23 cellular contexts compared by ENCODE assay signal in genomic region chr2:232873292-232873908, GRCh38. TPM values are rescaled to one million over a fixed set of nuclear protein-coding genes. Genes with fewer than 3 reads are reported as not detected.
DNase-seq lines count a peak whose midpoint lies in the region; ATAC-seq and TF ChIP-seq lines count a peak whose summit lies in the region.
"Had no signal": no experiment of that assay in that cellular context is flagged by ENCODE, and none has a peak within 500 bp of the region (broad histone marks: within the 10 kb centered on the region; RNA-seq: fewer than 3 reads in every experiment).

No MANE protein-coding gene starts in this region.

- H3K4me2 ChIP-seq in MM.1S (ENCODE audit: low read depth, low read length), result no peak overlapping the region
- H3K4me2 ChIP-seq: BLaER1 had no signal

- H3K4me1 ChIP-seq in right lobe of liver (peaks cover 0 to 28% (median 7%) of the 10 kb centered on the region in 4 donors), MM.1S (ENCODE audit: low read length) (no peaks in the 10 kb centered on the region)
- H3K4me1 ChIP-seq: prostate gland had no signal

- H3K4me3 Mint-ChIP-seq in activated naive CD4-positive, alpha-beta T cell treated with anti-CD3 and anti-CD28 coated beads, Interleukin-2, amount 10 ng/mL, durations not matched to agents 7 days and 5 days, result no peak overlapping the region
- no peak overlapping the region for H3K4me3 Mint-ChIP-seq in stimulated activated effector memory CD8-positive, alpha-beta T cell treated with anti-CD3 and anti-CD28 coated beads, Interleukin-12 subunit alpha, Interleukin-12 subunit beta, amount 100 ng/mL, for 72 hours
- H3K4me3 Mint-ChIP-seq: activated T-cell treated with anti-CD3 and anti-CD28 coated beads, Interleukin-2, amount 50 U/mL, for 4 hours; mesothelial cell of epicardium; T-helper 17 cell had no signal

- no peaks in the 10 kb centered on the region for H3K79me2 ChIP-seq in MM.1S (ENCODE audit: low read length)

- ATAC-seq in right lobe of liver, result no peak
- ATAC-seq in stimulated activated effector memory CD8-positive, alpha-beta T cell treated with anti-CD3 and anti-CD28 coated beads, Interleukin-12 subunit alpha, Interleukin-12 subunit beta, amount 100 ng/mL, for 72 hours, result no peak
- ATAC-seq: activated T-cell treated with anti-CD3 and anti-CD28 coated beads, Interleukin-2, amount 50 U/mL, for 4 hours; T-helper 17 cell had no signal

- no peak overlapping the region for H2AFZ ChIP-seq in MM.1S (ENCODE audit: low read length)

- no peaks in the 10 kb centered on the region for H3K9me3 Mint-ChIP-seq in activated naive CD4-positive, alpha-beta T cell treated with anti-CD3 and anti-CD28 coated beads, Interleukin-2, amount 10 ng/mL, durations not matched to agents 7 days and 5 days
- H3K9me3 Mint-ChIP-seq in stimulated activated effector memory CD8-positive, alpha-beta T cell treated with anti-CD3 and anti-CD28 coated beads, Interleukin-12 subunit alpha, Interleukin-12 subunit beta, amount 100 ng/mL, for 72 hours, result no peaks in the 10 kb centered on the region
- H3K9me3 Mint-ChIP-seq: activated T-cell treated with anti-CD3 and anti-CD28 coated beads, Interleukin-2, amount 50 U/mL, for 4 hours; mesothelial cell of epicardium had no signal

- WGBS in right lobe of liver (ENCODE audit: insufficient coverage, low coverage, low lambda C conversion rate, missing lambda C conversion rate), result 100% methylated on average over 3 of the region's 14 CpGs

- no peaks in the 10 kb centered on the region for H3K9me3 ChIP-seq in right lobe of liver
- no peaks in the 10 kb centered on the region for H3K9me3 ChIP-seq in MM.1S (replicated peaks; ENCODE audit: insufficient read depth, low read length)
- H3K9me3 ChIP-seq: BLaER1, heart left ventricle, prostate gland, uterus had no signal

- H3K27ac Mint-ChIP-seq in activated naive CD4-positive, alpha-beta T cell treated with anti-CD3 and anti-CD28 coated beads, Interleukin-2, amount 10 ng/mL, durations not matched to agents 7 days and 5 days, result no peak overlapping the region
- H3K27ac Mint-ChIP-seq in stimulated activated effector memory CD8-positive, alpha-beta T cell treated with anti-CD3 and anti-CD28 coated beads, Interleukin-12 subunit alpha, Interleukin-12 subunit beta, amount 100 ng/mL, for 72 hours, result peak overlapping the region; percentile 48
- H3K27ac Mint-ChIP-seq: mesothelial cell of epicardium, T-helper 17 cell had no signal

- no peaks in the 10 kb centered on the region for H3K27me3 ChIP-seq in right lobe of liver
- no peaks in the 10 kb centered on the region for H3K27me3 ChIP-seq in MM.1S (replicated peaks; ENCODE audit: insufficient read depth, low read length)

- H3F3A ChIP-seq in MM.1S (ENCODE audit: insufficient read depth, low read length), result no peaks in the 10 kb centered on the region

- TF ChIP-seq CTCF in right lobe of liver (IDR thresholded peaks at IDR 0.05) (no peak), MM.1S (IDR thresholded peaks at IDR 0.05; ENCODE audit: low read length) (no peak)

- CTCF ChIA-PET in activated naive CD4-positive, alpha-beta T cell treated with anti-CD3 and anti-CD28 coated beads, Interleukin-2, amount 10 ng/mL, durations not matched to agents 7 days and 5 days (lab: Charles Lee), result no interaction called here

- no peaks in the 10 kb centered on the region for H3K9me2 ChIP-seq in MM.1S (replicated peaks; ENCODE audit: insufficient read depth, low read length)

- no peaks in the 10 kb centered on the region for H3K36me3 Mint-ChIP-seq in activated naive CD4-positive, alpha-beta T cell treated with anti-CD3 and anti-CD28 coated beads, Interleukin-2, amount 10 ng/mL, durations not matched to agents 7 days and 5 days
- peaks cover 7% of the 10 kb centered on the region for H3K36me3 Mint-ChIP-seq in stimulated activated effector memory CD8-positive, alpha-beta T cell treated with anti-CD3 and anti-CD28 coated beads, Interleukin-12 subunit alpha, Interleukin-12 subunit beta, amount 100 ng/mL, for 72 hours
- H3K36me3 Mint-ChIP-seq: mesothelial cell of epicardium had no signal

- H3K27me3 Mint-ChIP-seq in activated naive CD4-positive, alpha-beta T cell treated with anti-CD3 and anti-CD28 coated beads, Interleukin-2, amount 10 ng/mL, durations not matched to agents 7 days and 5 days, result peaks cover 42% of the 10 kb centered on the region

- H3K4me1 Mint-ChIP-seq in activated naive CD4-positive, alpha-beta T cell treated with anti-CD3 and anti-CD28 coated beads, Interleukin-2, amount 10 ng/mL, durations not matched to agents 7 days and 5 days, result peaks cover 7% of the 10 kb centered on the region
- H3K4me1 Mint-ChIP-seq in stimulated activated effector memory CD8-positive, alpha-beta T cell treated with anti-CD3 and anti-CD28 coated beads, Interleukin-12 subunit alpha, Interleukin-12 subunit beta, amount 100 ng/mL, for 72 hours, result peaks cover 9% of the 10 kb centered on the region

- no peaks in the 10 kb centered on the region for H4K20me1 ChIP-seq in MM.1S (ENCODE audit: insufficient read depth, low read length)

- H3K4me3 ChIP-seq in right lobe of liver (no peak overlapping the region), MM.1S (ENCODE audit: low read length) (no peak overlapping the region)
- H3K4me3 ChIP-seq: BLaER1, heart left ventricle, prostate gland, uterus had no signal

- TF ChIP-seq POLR2A in right lobe of liver (IDR thresholded peaks at IDR 0.05), result no peak

- H3K36me3 ChIP-seq in right lobe of liver, result no peaks in the 10 kb centered on the region
- H3K36me3 ChIP-seq in MM.1S (replicated peaks; ENCODE audit: insufficient read depth, low read length), result no peaks in the 10 kb centered on the region
- H3K36me3 ChIP-seq: BLaER1, heart left ventricle, prostate gland, uterus had no signal

- H3K27ac ChIP-seq in cingulate gyrus (ENCODE audit: low read depth, low read length) (peak overlapping the region; percentile 99), right lobe of liver (peak overlapping the region in 2 of 3 donors; percentile 24 to 89), MM.1S (ENCODE audit: low read length) (no peak overlapping the region)
- H3K27ac ChIP-seq: BLaER1, heart left ventricle, prostate gland, uterus had no signal

- intact Hi-C loops in right lobe of liver (cut with DNase I), result no loop called here

- peak; percentile 15 for DNase-seq in activated naive CD4-positive, alpha-beta T cell treated with anti-CD3 and anti-CD28 coated beads, Interleukin-2, amount 10 ng/mL, durations not matched to agents 7 days and 5 days
- DNase-seq in activated naive CD4-positive, alpha-beta T cell treated with anti-CD3 and anti-CD28 coated beads, Interleukin-2, amount 50 U/mL, for 16 hours, result no peak
- DNase-seq in right lobe of liver (peak in 1 of 3 donors; percentile 49), Kasumi-1 (lab: John Stamatoyannopoulos, UW) (no peak), NCI-H146 treated with DMSO at 0.1 percent for 48 hours (lab: John Stamatoyannopoulos, UW; ENCODE audit: unreplicated experiment) (no peak), MM.1S (no peak)
- DNase-seq in stimulated activated effector memory CD8-positive, alpha-beta T cell treated with anti-CD3 and anti-CD28 coated beads, Interleukin-12 subunit alpha, Interleukin-12 subunit beta, amount 100 ng/mL, for 72 hours (ENCODE audit: low spot score in 2 of 2), result no peak
- DNase-seq: activated naive CD4-positive, alpha-beta T cell treated with Interleukin-2 at 50 U/mL for 16 hours; activated T-cell treated with anti-CD3 and anti-CD28 coated beads, Interleukin-2, amount 50 U/mL, for 4 hours; central memory CD4-positive, alpha-beta T cell; DMS79; effector CD4-positive, alpha-beta T cell; erythroblast; heart left ventricle; NCI-H1092 treated with DMSO at 0.1 percent for 48 hours; NCI-H1930; NCI-H69; T-helper 17 cell; uterus had no signal

- H3K9ac ChIP-seq in MM.1S (ENCODE audit: low read length), result no peak overlapping the region
- H3K9ac ChIP-seq: BLaER1 had no signal

RNA-seq across cellular contexts. Expression of gene SNORC, which starts 3.3 kb away (rescaled TPM):
- total RNA-seq in right lobe of liver, result 10 to 100 TPM in 3 of 6 experiments, 1 to 10 TPM in 3; 2.0 to 14.5 (median 9.1) TPM
